ENCODE assay signal across 1 cellular context in genomic region chr2:218257390-218257981, GRCh38.
TF ChIP-seq lines count a peak whose summit lies in the region.

No MANE protein-coding gene starts in this region.

TF ChIP-seq in K562, 482 proteins besides CTCF, POLR2A, EP300 and RAD21:
- TF ChIP-seq, protein P1, sequence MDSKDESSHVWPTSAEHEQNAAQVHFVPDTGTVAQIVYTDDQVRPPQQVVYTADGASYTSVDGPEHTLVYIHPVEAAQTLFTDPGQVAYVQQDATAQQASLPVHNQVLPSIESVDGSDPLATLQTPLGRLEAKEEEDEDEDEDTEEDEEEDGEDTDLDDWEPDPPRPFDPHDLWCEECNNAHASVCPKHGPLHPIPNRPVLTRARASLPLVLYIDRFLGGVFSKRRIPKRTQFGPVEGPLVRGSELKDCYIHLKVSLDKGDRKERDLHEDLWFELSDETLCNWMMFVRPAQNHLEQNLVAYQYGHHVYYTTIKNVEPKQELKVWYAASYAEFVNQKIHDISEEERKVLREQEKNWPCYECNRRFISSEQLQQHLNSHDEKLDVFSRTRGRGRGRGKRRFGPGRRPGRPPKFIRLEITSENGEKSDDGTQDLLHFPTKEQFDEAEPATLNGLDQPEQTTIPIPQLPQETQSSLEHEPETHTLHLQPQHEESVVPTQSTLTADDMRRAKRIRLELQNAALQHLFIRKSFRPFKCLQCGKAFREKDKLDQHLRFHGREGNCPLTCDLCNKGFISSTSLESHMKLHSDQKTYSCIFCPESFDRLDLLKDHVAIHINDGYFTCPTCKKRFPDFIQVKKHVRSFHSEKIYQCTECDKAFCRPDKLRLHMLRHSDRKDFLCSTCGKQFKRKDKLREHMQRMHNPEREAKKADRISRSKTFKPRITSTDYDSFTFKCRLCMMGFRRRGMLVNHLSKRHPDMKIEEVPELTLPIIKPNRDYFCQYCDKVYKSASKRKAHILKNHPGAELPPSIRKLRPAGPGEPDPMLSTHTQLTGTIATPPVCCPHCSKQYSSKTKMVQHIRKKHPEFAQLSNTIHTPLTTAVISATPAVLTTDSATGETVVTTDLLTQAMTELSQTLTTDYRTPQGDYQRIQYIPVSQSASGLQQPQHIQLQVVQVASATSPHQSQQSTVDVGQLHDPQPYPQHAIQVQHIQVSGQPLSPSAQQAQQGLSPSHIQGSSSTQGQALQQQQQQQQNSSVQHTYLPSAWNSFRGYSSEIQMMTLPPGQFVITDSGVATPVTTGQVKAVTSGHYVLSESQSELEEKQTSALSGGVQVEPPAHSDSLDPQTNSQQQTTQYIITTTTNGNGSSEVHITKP (IDR thresholded peaks at IDR 0.05; ENCODE audit: partially characterized antibody), result peak; percentile 46
- no peak for TF ChIP-seq ETV6 (IDR thresholded peaks at IDR 0.05; ENCODE audit: borderline replicate concordance in 1 of 2, low read depth in 2 of 2, low read length in 1 of 2)
- TF ChIP-seq ETV6 (CRISPR knock-in tag; IDR thresholded peaks at IDR 0.05; ENCODE audit: borderline replicate concordance), result no peak
- peak; percentile 25; the same call in 1 of the 2 replicates for TF ChIP-seq KLF16 (IDR thresholded peaks at IDR 0.05)
- no peak for TF ChIP-seq KLF10 (CRISPR knock-in tag; IDR thresholded peaks at IDR 0.05)
- TF ChIP-seq CTCFL (IDR thresholded peaks at IDR 0.05; ENCODE audit: borderline replicate concordance, insufficient read depth, low read depth, low read length, poor library complexity, severe bottlenecking), result peak; percentile 76
- peak; percentile 44; the same call in 1 of the 2 replicates for TF ChIP-seq SPI1 (IDR thresholded peaks at IDR 0.05; ENCODE audit: borderline replicate concordance, low read depth, low read length)
- 0 out of 2 replicates have a peak, but pooled peaks have one; percentile 31 for TF ChIP-seq SMC3 (conservative IDR thresholded peaks at IDR 0.05; ENCODE audit: insufficient read depth, low read depth, low read length)
- peak in 1 of 3 experiments; percentile 8 for TF ChIP-seq YY1 (IDR thresholded peaks at IDR 0.05; ENCODE audit: borderline replicate concordance in 1 of 3, control insufficient read depth in 1 of 3, extremely low read depth in 1 of 3, insufficient read depth in 3 of 3, insufficient read length in 1 of 3, insufficient replicate concordance in 2 of 3, low read depth in 1 of 3, low read length in 2 of 3)
- peak; percentile 56 for TF ChIP-seq EGR1 (conservative IDR thresholded peaks at IDR 0.05)
